Comparison of ENCODE assay signal across 10 cellular contexts in genomic region chr16:1781254-1781653, GRCh38. TPM values are rescaled to one million over a fixed set of nuclear protein-coding genes. Genes with fewer than 3 reads are reported as not detected.
DNase-seq lines count a peak whose midpoint lies in the region; ATAC-seq and TF ChIP-seq lines count a peak whose summit lies in the region.
"Had no signal": no experiment of that assay in that cellular context is flagged by ENCODE, and none has a peak within 500 bp of the region (broad histone marks: within the 10 kb centered on the region; RNA-seq: fewer than 3 reads in every experiment).

No MANE protein-coding gene starts in this region.

- H3K27me3 ChIP-seq in A673 (replicated peaks; ENCODE audit: insufficient read depth, low read depth, low read length, poor library complexity) (no peaks in the 10 kb centered on the region), MG63 (no peaks in the 10 kb centered on the region), duodenal mucosa (ENCODE audit: control insufficient read depth in 1 of 2, insufficient read depth in 2 of 2, low read length in 2 of 2) (no peaks in the 10 kb centered on the region), muscle layer of duodenum (ENCODE audit: low read depth, low read length) (no peaks in the 10 kb centered on the region)

- no peak for TF ChIP-seq CTCF in A673 (conservative IDR thresholded peaks at IDR 0.05; ENCODE audit: low read depth, low read length)

- ATAC-seq in GM21576 (IDR thresholded peaks at IDR 0.05; ENCODE audit: unreplicated experiment) (no peak), GM21526 (IDR thresholded peaks at IDR 0.05; ENCODE audit: low FRiP score, unreplicated experiment) (no peak)

- no peaks in the 10 kb centered on the region for H3K4me1 ChIP-seq in A673 (ENCODE audit: insufficient read depth, low read length, poor library complexity, severe bottlenecking)
- H3K4me1 ChIP-seq in duodenal mucosa (ENCODE audit: control insufficient read depth in 1 of 2, insufficient read depth in 2 of 2, low read length in 2 of 2): peaks cover 8 to 23% of the 10 kb centered on the region in 2 donors
- H3K4me1 ChIP-seq in muscle layer of duodenum (ENCODE audit: control insufficient read depth in 1 of 2, insufficient read depth in 2 of 2, low read length in 2 of 2): peaks cover 6 to 42% of the 10 kb centered on the region in 2 donors

- peak overlapping the region; percentile 75 for H3K27ac ChIP-seq in A673 (ENCODE audit: low read depth, low read length, poor library complexity, severe bottlenecking)
- no peak overlapping the region for H3K27ac ChIP-seq in duodenal mucosa (ENCODE audit: low read depth, low read length)
- H3K27ac ChIP-seq in muscle layer of duodenum (ENCODE audit: low read length): no peak overlapping the region

- no TSS peak for BruUV-seq in A673 (replicated peaks; lab: Mats Ljungman, UMichigan)

- CTCF ChIA-PET in A673 (lab: Charles Lee): no interaction called here

- peak overlapping the region; percentile 48 to 63 for H3K9ac ChIP-seq in duodenal mucosa (ENCODE audit: low read depth in 1 of 2, low read length in 2 of 2)

- DNase-seq in A673 (ENCODE audit: low spot score) (no peak), MG63 (no peak), putamen (ENCODE audit: low spot score) (no peak)
- DNase-seq in stimulated activated CD4-positive, alpha-beta T cell treated with anti-CD3 and anti-CD28 coated beads, Interleukin-2, amount 100 ng/mL, for 24 hours: no peak
- DNase-seq: cerebellar nuclear complex, Kasumi-1 had no signal

- intact Hi-C loops in A673 (cut with micrococcal nuclease; ENCODE audit: unreplicated experiment): no loop called here

- H3K36me3 ChIP-seq in A673 (ENCODE audit: insufficient read depth, low read length, poor library complexity, severe bottlenecking) (peaks cover 14% of the 10 kb centered on the region), MG63 (peaks cover 51% of the 10 kb centered on the region), duodenal mucosa (ENCODE audit: control insufficient read depth in 1 of 2, insufficient read depth in 2 of 2, low read length in 2 of 2) (peaks cover 4 to 46% of the 10 kb centered on the region in 2 donors), muscle layer of duodenum (ENCODE audit: control insufficient read depth in 1 of 2, insufficient read depth in 2 of 2, low read length in 2 of 2) (peaks cover 0 to 30% of the 10 kb centered on the region in 2 donors)

- no peaks in the 10 kb centered on the region for H3K9me3 ChIP-seq in A673 (ENCODE audit: low read depth, low read length, poor library complexity, severe bottlenecking)
- H3K9me3 ChIP-seq in MG63: no peaks in the 10 kb centered on the region
- H3K9me3 ChIP-seq in duodenal mucosa (ENCODE audit: control insufficient read depth in 1 of 2, low read length in 2 of 2): no peaks in the 10 kb centered on the region
- H3K9me3 ChIP-seq in muscle layer of duodenum (ENCODE audit: control insufficient read depth in 1 of 2, low read length in 2 of 2): no peaks in the 10 kb centered on the region

- POLR2A ChIA-PET in A673 (lab: Charles Lee; ENCODE audit: low non-redundant PET): no interaction called here

- H3K4me3 ChIP-seq in A673 (ENCODE audit: low read depth, low read length, poor library complexity, severe bottlenecking): peak overlapping the region; percentile 90
- peak overlapping the region; percentile 100 for H3K4me3 ChIP-seq in MG63
- peak overlapping the region; percentile 76 to 80 for H3K4me3 ChIP-seq in duodenal mucosa (ENCODE audit: low read depth in 1 of 2, low read length in 2 of 2)
- H3K4me3 ChIP-seq in muscle layer of duodenum (ENCODE audit: low read depth in 1 of 2, low read length in 2 of 2): peak overlapping the region; percentile 50 to 93

RNA-seq across cellular contexts. Expression of gene SPSB3, which starts 1.1 kb away (rescaled TPM):
- 15.0 and 20.8 TPM in 2 replicates for total RNA-seq in A673 (2021)
- 34.3 and 40.3 TPM in 2 replicates for total RNA-seq in MG63 (2014; rRNA removed; shearing (Covaris generic); ENCODE audit: low replicate concordance)

RNA-seq across cellular contexts. Expression of gene NUBP2, which starts 1.5 kb away (rescaled TPM):
- 76.0 and 76.6 TPM in 2 replicates for total RNA-seq in A673 (2021)
- 156 and 163 TPM in 2 replicates for total RNA-seq in MG63 (2014; rRNA removed; shearing (Covaris generic); ENCODE audit: low replicate concordance)

RNA-seq across cellular contexts. Expression of gene MRPS34, which starts 8.3 kb away (rescaled TPM):
- 247 and 250 TPM in 2 replicates for total RNA-seq in A673 (2021)
- 225 and 308 TPM in 2 replicates for total RNA-seq in MG63 (2014; rRNA removed; shearing (Covaris generic); ENCODE audit: low replicate concordance)

RNA-seq across cellular contexts. Expression of gene EME2, which starts 8.6 kb away (rescaled TPM):
- total RNA-seq in A673 (2021): 19.5 and 19.9 TPM in 2 replicates
- total RNA-seq in MG63 (2014; rRNA removed; shearing (Covaris generic); ENCODE audit: low replicate concordance): 3.3 and 6.6 TPM in 2 replicates

RNA-seq across cellular contexts. Expression of gene NME3, which starts 9.9 kb away (rescaled TPM):
- total RNA-seq in A673 (2021): 35.3 and 40.8 TPM in 2 replicates
- total RNA-seq in MG63 (2014; rRNA removed; shearing (Covaris generic); ENCODE audit: low replicate concordance): 0.46 TPM in 1 of 2 replicates, not detected in the other
